In genomic region chr13:35984776-35985453, GRCh38 we compare ENCODE assay signal across 19 cellular contexts.
A peak's percentile ranks its signal among the peaks of the same experiment; 100 is the strongest.
DNase-seq lines count a peak whose midpoint lies in the region; ATAC-seq and TF ChIP-seq lines count a peak whose summit lies in the region.
"Had no signal": no experiment of that assay in that cellular context is flagged by ENCODE, and none has a peak within 500 bp of the region (broad histone marks: within the 10 kb centered on the region; RNA-seq: fewer than 3 reads in every experiment).

No MANE protein-coding gene starts in this region.

- peak overlapping the region; percentile 92 for H3K27ac Mint-ChIP-seq in neural crest cell (ENCODE audit: unreplicated experiment)
- H3K27ac Mint-ChIP-seq: natural killer cell had no signal

- H3K27me3 Mint-ChIP-seq in neural crest cell (ENCODE audit: low read depth): no peaks in the 10 kb centered on the region

- H4K20me1 ChIP-seq in smooth muscle cell (ENCODE audit: low read depth): no peaks in the 10 kb centered on the region

- H3K9ac ChIP-seq in smooth muscle cell (ENCODE audit: low read depth): no peak overlapping the region

- CTCF ChIA-PET in HEK293 (lab: Yijun Ruan, JAX): no interaction called here

- DNase-seq in NCI-H2029 (lab: John Stamatoyannopoulos, UW): peak; percentile 38
- peak; percentile 26 for DNase-seq in neural crest cell (ENCODE audit: low read depth, low spot score)
- no peak for DNase-seq in smooth muscle cell (lab: John Stamatoyannopoulos, UW; ENCODE audit: unreplicated experiment)
- no peak for DNase-seq in ascending aorta (ENCODE audit: low spot score in 2 of 2)
- DNase-seq: activated CD8-positive, alpha-beta memory T cell treated with anti-CD3 and anti-CD28 coated beads, Interleukin-2, amount 50 U/mL, for 4 hours; effector CD4-positive, alpha-beta T cell; foreskin keratinocyte; left cardiac atrium; natural killer cell; NCI-H1048; SIG-M5; trophoblast cell had no signal

- H3K9me3 ChIP-seq in HEK293 (ENCODE audit: control insufficient read depth, insufficient read depth, low read depth, low read length) (no peaks in the 10 kb centered on the region), smooth muscle cell (replicated peaks; ENCODE audit: low read depth) (no peaks in the 10 kb centered on the region), ascending aorta (no peaks in the 10 kb centered on the region)
- H3K9me3 ChIP-seq: adrenal gland had no signal

- peak; percentile 57 for ATAC-seq in SK-N-SH treated with all-trans-retinoic acid at 6 μM for 48 hours
- no peak for ATAC-seq in HG03139 (IDR thresholded peaks at IDR 0.05; ENCODE audit: unreplicated experiment)
- ATAC-seq in HG03135 (IDR thresholded peaks at IDR 0.05; ENCODE audit: unreplicated experiment): no peak
- ATAC-seq: foreskin keratinocyte, left cardiac atrium, natural killer cell had no signal

- no peak overlapping the region for H3K4me3 ChIP-seq in HEK293 (ENCODE audit: low read depth, low read length)
- no peak overlapping the region for H3K4me3 ChIP-seq in smooth muscle cell
- no peak overlapping the region for H3K4me3 ChIP-seq in ascending aorta
- H3K4me3 ChIP-seq: adrenal gland, skin epidermis had no signal

- H3K79me2 ChIP-seq in smooth muscle cell (ENCODE audit: low read depth): no peaks in the 10 kb centered on the region

- H3K36me3 ChIP-seq in HEK293 (ENCODE audit: control insufficient read depth in 2 of 2, insufficient read depth in 1 of 2, low read length in 2 of 2) (no peaks in the 10 kb centered on the region), smooth muscle cell (ENCODE audit: low read depth) (no peaks in the 10 kb centered on the region), ascending aorta (no peaks in the 10 kb centered on the region)
- H3K36me3 ChIP-seq: adrenal gland had no signal

- H3K27ac ChIP-seq in HEK293 (ENCODE audit: extremely low read depth, low read depth, low read length) (no peak overlapping the region), smooth muscle cell (ENCODE audit: low read depth) (no peak overlapping the region), ascending aorta (no peak overlapping the region)
- H3K27ac ChIP-seq: adrenal gland, foreskin keratinocyte, skin epidermis, VCaP had no signal

- intact Hi-C loops in ascending aorta (cut with DNase I): no loop called here

- H3K4me1 Mint-ChIP-seq in neural crest cell: peaks cover 25% of the 10 kb centered on the region
- H3K4me1 Mint-ChIP-seq: natural killer cell had no signal

- H3K4me1 ChIP-seq in HEK293 (ENCODE audit: control insufficient read depth, insufficient read depth, low read length): no peaks in the 10 kb centered on the region
- H3K4me1 ChIP-seq in smooth muscle cell (ENCODE audit: low read depth): peaks cover 3% of the 10 kb centered on the region
- H3K4me1 ChIP-seq in ascending aorta: no peaks in the 10 kb centered on the region
- H3K4me1 ChIP-seq: adrenal gland, foreskin keratinocyte had no signal

- H3K36me3 Mint-ChIP-seq in neural crest cell (ENCODE audit: low read depth): peaks cover 5% of the 10 kb centered on the region
- H3K36me3 Mint-ChIP-seq: natural killer cell had no signal

- H3K4me2 ChIP-seq in smooth muscle cell: no peak overlapping the region

- WGBS in smooth muscle cell (ENCODE audit: low lambda C conversion rate): 68% methylated on average over 10 of the region's 10 CpGs

- no peaks in the 10 kb centered on the region for H3K27me3 ChIP-seq in smooth muscle cell (ENCODE audit: low read depth)
- no peaks in the 10 kb centered on the region for H3K27me3 ChIP-seq in ascending aorta
- H3K27me3 ChIP-seq: foreskin keratinocyte had no signal

- H3F3A ChIP-seq in smooth muscle cell (ENCODE audit: low read depth): no peaks in the 10 kb centered on the region

- TF ChIP-seq CTCF in HEK293 (tag by site-specific recombination; IDR thresholded peaks at IDR 0.05) (no peak), neural crest cell (conservative IDR thresholded peaks at IDR 0.05) (no peak), smooth muscle cell (IDR thresholded peaks at IDR 0.05; ENCODE audit: borderline replicate concordance, insufficient read depth, poor library complexity, severe bottlenecking) (no peak), ascending aorta (IDR thresholded peaks at IDR 0.05) (no peak)

- no peak overlapping the region for H3K4me3 Mint-ChIP-seq in neural crest cell
- H3K4me3 Mint-ChIP-seq: natural killer cell had no signal

- H3K9me3 Mint-ChIP-seq in neural crest cell: no peaks in the 10 kb centered on the region

- POLR2A ChIA-PET in HEK293 (lab: Yijun Ruan, JAX): no interaction called here

- H2AFZ ChIP-seq in smooth muscle cell (ENCODE audit: low read depth): no peak overlapping the region

TF ChIP-seq in HEK293, 187 proteins besides CTCF, POLR2A, EP300 and RAD21:
- peak; percentile 75 for TF ChIP-seq ZSCAN4 (tag by site-specific recombination; IDR thresholded peaks at IDR 0.05)
- TF ChIP-seq ZNF37A (tag by site-specific recombination; IDR thresholded peaks at IDR 0.05): no peak
- peak; percentile 74 for TF ChIP-seq ZIC2 (tag by site-specific recombination; IDR thresholded peaks at IDR 0.05)
- peak; percentile 54; the same call in 1 of the 2 replicates for TF ChIP-seq ZNF423 (tag by site-specific recombination; IDR thresholded peaks at IDR 0.05)
- 0 out of 2 replicates have a peak, but pooled peaks have one; percentile 15 for TF ChIP-seq ZBTB17 (tag by site-specific recombination; IDR thresholded peaks at IDR 0.05)
- TF ChIP-seq GLIS1 (tag by site-specific recombination; IDR thresholded peaks at IDR 0.05): peak; percentile 22; the same call in 1 of the 2 replicates
TF ChIP-seq in HEK293: peak in this region for 5.

TF ChIP-seq in SK-N-SH treated with all-trans-retinoic acid at 6 μM for 48 hours, 23 proteins besides CTCF, POLR2A, EP300 and RAD21:
- TF ChIP-seq PPARA (CRISPR knock-in tag; IDR thresholded peaks at IDR 0.05; ENCODE audit: borderline replicate concordance): no peak
- 0 out of 2 replicates have a peak, but pooled peaks have one; percentile 24 for TF ChIP-seq TSHZ2 (CRISPR knock-in tag; IDR thresholded peaks at IDR 0.05)

Comparison
In these comparisons a context has a peak if more than half of its experiments do, and no peak if none do; other contexts are left out.
1. DNase-seq: peak in NCI-H2029 (single experiment) and neural crest cell (single experiment); none in smooth muscle cell (single experiment) and ascending aorta (0 of 2).